In genomic region chr14:105855246-105855892, GRCh38 we compare ENCODE assay signal across 11 cellular contexts.
DNase-seq lines count a peak whose midpoint lies in the region; ATAC-seq and TF ChIP-seq lines count a peak whose summit lies in the region.
"Had no signal": no experiment of that assay in that cellular context is flagged by ENCODE, and none has a peak within 500 bp of the region (broad histone marks: within the 10 kb centered on the region; RNA-seq: fewer than 3 reads in every experiment).

No MANE protein-coding gene starts in this region.

- H3K4me2 ChIP-seq in DND-41 (ENCODE audit: insufficient read depth, low read length), result no peak overlapping the region

- TF ChIP-seq CTCF in DND-41 (IDR thresholded peaks at IDR 0.05; ENCODE audit: borderline replicate concordance, extremely low read depth, low read length, poor library complexity, severe bottlenecking) (no peak), endodermal cell (conservative IDR thresholded peaks at IDR 0.05) (no peak), sigmoid colon (IDR thresholded peaks at IDR 0.05) (no peak)

- no peak overlapping the region for H3K4me3 Mint-ChIP-seq in endodermal cell

- no peak for TF ChIP-seq POLR2A in sigmoid colon (IDR thresholded peaks at IDR 0.05)

- H3K4me1 ChIP-seq in DND-41 (ENCODE audit: insufficient read depth, low read length), result peaks cover 2% of the 10 kb centered on the region; the same call in 1 of the 2 replicates
- H3K4me1 ChIP-seq in endodermal cell (ENCODE audit: control insufficient read depth, insufficient read depth, low read length), result no peaks in the 10 kb centered on the region
- no peaks in the 10 kb centered on the region for H3K4me1 ChIP-seq in sigmoid colon

- no peak overlapping the region for H3K27ac Mint-ChIP-seq in endodermal cell

- WGBS in endodermal cell (ENCODE audit: insufficient coverage in 1 of 2, insufficient read length in 1 of 2), 2 experiments, result 88% methylated on average over 26 to 35 of the region's 35 CpGs
- 85 to 86% methylated on average over 35 of the region's 35 CpGs for WGBS in sigmoid colon, 2 donors

- H3K9ac ChIP-seq in DND-41 (ENCODE audit: low read depth, low read length), result no peak overlapping the region
- H3K9ac ChIP-seq in endodermal cell (ENCODE audit: extremely low read depth, low read length, poor library complexity, severe bottlenecking), result no peak overlapping the region

- H3K36me3 Mint-ChIP-seq in endodermal cell (ENCODE audit: low read depth), result peaks cover 3% of the 10 kb centered on the region

- H4K20me1 ChIP-seq in DND-41 (ENCODE audit: insufficient read depth, low read length), result 0 out of 2 replicates have a peak, but pooled peaks cover 3% of the 10 kb centered on the region

- H3K9me3 Mint-ChIP-seq in endodermal cell, result peaks cover 89% of the 10 kb centered on the region

- no peaks in the 10 kb centered on the region for H3K27me3 Mint-ChIP-seq in endodermal cell (ENCODE audit: insufficient read depth)

- H3K27ac ChIP-seq in DND-41 (ENCODE audit: low read length) (no peak overlapping the region), endodermal cell (ENCODE audit: low read depth, low read length) (no peak overlapping the region), sigmoid colon (no peak overlapping the region)
- H3K27ac ChIP-seq: RWPE1 had no signal

- TF ChIP-seq EP300 in sigmoid colon (IDR thresholded peaks at IDR 0.05), result no peak

- H3K9me3 ChIP-seq in DND-41 (ENCODE audit: insufficient read depth, low read length, severe bottlenecking) (no peaks in the 10 kb centered on the region), endodermal cell (ENCODE audit: control insufficient read depth, low read length) (peaks cover 36% of the 10 kb centered on the region), sigmoid colon (no peaks in the 10 kb centered on the region)

- H3K4me3 ChIP-seq in DND-41 (ENCODE audit: low read depth in 1 of 2, low read length in 2 of 2) (no peak overlapping the region), H7 (ENCODE audit: insufficient read depth, low read depth, low read length) (no peak overlapping the region), endodermal cell (ENCODE audit: low read length) (no peak overlapping the region), sigmoid colon (no peak overlapping the region)

- DNase-seq in DND-41 (peak; percentile 2), H7 (peak; percentile 39), endodermal cell (peak; percentile 15), sigmoid colon (peak; percentile 56), OCI-M1 (lab: John Stamatoyannopoulos, UW) (no peak), NCI-H146 treated with DMSO at 0.1 percent for 48 hours (lab: John Stamatoyannopoulos, UW; ENCODE audit: unreplicated experiment) (no peak), DMS153 treated with DMSO at 0.1 percent for 48 hours (lab: John Stamatoyannopoulos, UW; ENCODE audit: unreplicated experiment) (no peak)
- DNase-seq: amniotic stem cell, COR-L47, T-helper 9 cell had no signal

- H2AFZ ChIP-seq in DND-41 (ENCODE audit: low read depth, low read length), result no peak overlapping the region

- no peaks in the 10 kb centered on the region for H3K27me3 ChIP-seq in DND-41 (ENCODE audit: insufficient read depth, low read length, poor library complexity)
- no peaks in the 10 kb centered on the region for H3K27me3 ChIP-seq in H7 (ENCODE audit: control insufficient read depth, insufficient read depth, low read length)
- H3K27me3 ChIP-seq in endodermal cell (ENCODE audit: control insufficient read depth, insufficient read depth, low read length, poor library complexity, severe bottlenecking), result no peaks in the 10 kb centered on the region
- H3K27me3 ChIP-seq in sigmoid colon, result no peaks in the 10 kb centered on the region

- intact Hi-C loops in sigmoid colon (cut with DNase I), result no loop called here

- no peaks in the 10 kb centered on the region for H3K36me3 ChIP-seq in DND-41 (ENCODE audit: insufficient read depth, low read length)
- no peaks in the 10 kb centered on the region for H3K36me3 ChIP-seq in H7 (replicated peaks; ENCODE audit: control insufficient read depth, insufficient read depth, low read length)
- H3K36me3 ChIP-seq in endodermal cell (ENCODE audit: control insufficient read depth, insufficient read depth, low read length), result no peaks in the 10 kb centered on the region
- no peaks in the 10 kb centered on the region for H3K36me3 ChIP-seq in sigmoid colon

- H3K4me1 Mint-ChIP-seq in endodermal cell, result no peaks in the 10 kb centered on the region

- no peak for ATAC-seq in DND-41 (ENCODE audit: insufficient read depth, low read depth)

- H3K79me2 ChIP-seq in DND-41 (ENCODE audit: insufficient read depth, low read length), result no peaks in the 10 kb centered on the region

Comparison
In these comparisons a context has a peak if more than half of its experiments do, and no peak if none do; other contexts are left out.
1. DNase-seq: peak in DND-41 (single experiment), H7 (single experiment), endodermal cell (single experiment) and sigmoid colon (single experiment); none in OCI-M1 (single experiment), NCI-H146 treated with DMSO at 0.1 percent for 48 hours (single experiment) and DMS153 treated with DMSO at 0.1 percent for 48 hours (single experiment).